35 cellular contexts compared by ENCODE assay signal in the genomic region with DNA sequence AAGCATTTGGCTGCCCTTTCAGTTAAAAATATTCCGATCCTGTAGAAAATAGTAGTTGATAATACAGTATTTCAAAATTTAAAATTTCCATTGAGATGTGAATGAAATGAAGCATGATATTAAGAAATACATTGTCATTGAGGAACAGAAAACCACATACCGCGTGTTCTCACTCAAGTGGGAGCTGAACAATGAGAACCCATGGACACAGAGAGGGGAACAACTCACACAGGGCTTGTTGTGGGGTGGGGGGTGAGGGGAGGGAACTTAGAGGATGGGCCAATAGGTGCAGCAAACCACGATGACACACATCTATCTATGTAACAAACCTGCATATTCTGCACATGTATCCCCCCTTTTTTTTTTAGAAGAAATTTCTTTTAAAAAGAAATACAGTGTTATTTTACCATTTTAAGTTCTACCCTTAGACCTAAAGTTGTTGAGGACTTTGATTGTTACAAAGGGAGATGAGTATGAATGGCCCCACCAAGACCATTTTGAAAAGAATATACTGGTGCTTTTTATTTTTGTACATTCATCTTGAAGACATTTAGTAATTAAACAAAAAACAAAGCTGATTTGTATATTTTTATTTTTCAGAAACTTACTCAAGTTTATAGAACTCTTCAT. TPM values are rescaled to one million over a fixed set of nuclear protein-coding genes. Genes with fewer than 3 reads are reported as not detected.
"Had no signal": no experiment of that assay in that cellular context is flagged by ENCODE, and none has a peak within 500 bp of the region (broad histone marks: within the 10 kb centered on the region; RNA-seq: fewer than 3 reads in every experiment).

No MANE protein-coding gene starts in this region.

- H3K4me1 ChIP-seq: colonic mucosa had no signal

- DNase-seq: activated CD4-positive, alpha-beta memory T cell treated with anti-CD3 and anti-CD28 coated beads, Interleukin-2, amount 10 ng/mL, durations not matched to agents 7 days and 5 days; activated CD4-positive, alpha-beta T cell treated with anti-CD3 and anti-CD28 coated beads for 1 hour; activated CD4-positive, alpha-beta T cell treated with anti-CD3 and anti-CD28 coated beads for 48 hours; activated CD4-positive, CD25-positive, alpha-beta regulatory T cell; activated CD8-positive, alpha-beta memory T cell treated with anti-CD3 and anti-CD28 coated beads for 24 hours; activated CD8-positive, alpha-beta memory T cell treated with anti-CD3 and anti-CD28 coated beads, Interleukin-2, amount 10 ng/mL, durations not matched to agents 7 days and 5 days; activated CD8-positive, alpha-beta memory T cell treated with anti-CD3 and anti-CD28 coated beads, Interleukin-2, amount 50 U/mL, for 48 hours; activated effector memory CD4-positive, alpha-beta T cell treated with anti-CD3 and anti-CD28 coated beads, Interleukin-2, amount 50 U/mL, for 16 hours; activated naive CD4-positive, alpha-beta T cell; activated naive CD4-positive, alpha-beta T cell treated with anti-CD3 and anti-CD28 coated beads, Interleukin-2, amount 50 U/mL, for 16 hours; activated naive CD8-positive, alpha-beta T cell treated with anti-CD3 and anti-CD28 coated beads for 36 hours; activated T-cell treated with anti-CD3 and anti-CD28 coated beads, Interleukin-2, amount 50 U/mL, for 72 hours; amniotic stem cell; aorta; brain microvascular endothelial cell; colonic mucosa; Kasumi-1; KG1; MG63; NCI-H1092; NCI-H1436 treated with DMSO at 0.1 percent for 48 hours; NCI-H187; NCI-H2029 treated with DMSO at 0.1 percent for 48 hours; NCI-H2107; NCI-H226; NCI-H446 treated with DMSO at 0.1 percent for 48 hours; NCI-H524; NCI-H748 treated with DMSO at 0.1 percent for 48 hours; NK-92 treated with Interleukin-12 subunit alpha and Interleukin-12 subunit beta, amount 100 ng/mL, for 24 hours; OCI-M1; Right ventricle myocardium superior had no signal

- ATAC-seq: activated CD8-positive, alpha-beta memory T cell treated with anti-CD3 and anti-CD28 coated beads, Interleukin-2, amount 10 ng/mL, durations not matched to agents 7 days and 5 days; activated T-cell treated with anti-CD3 and anti-CD28 coated beads, Interleukin-2, amount 50 U/mL, for 72 hours had no signal

- H3K4me1 Mint-ChIP-seq: activated T-helper 17 cell treated with anti-CD3 and anti-CD28 coated beads, Interleukin-2, amount 50 U/mL, for 72 hours; central memory CD8-positive, alpha-beta T cell had no signal

- H3K27me3 ChIP-seq: brain microvascular endothelial cell, colonic mucosa, MG63 had no signal

- H3K27ac ChIP-seq: brain microvascular endothelial cell, colonic mucosa, VCaP had no signal

- H3K9me3 Mint-ChIP-seq: activated CD4-positive, alpha-beta memory T cell treated with anti-CD3 and anti-CD28 coated beads, Interleukin-2, amount 10 ng/mL, durations not matched to agents 7 days and 5 days; activated naive CD8-positive, alpha-beta T cell treated with anti-CD3 and anti-CD28 coated beads for 36 hours; activated T-cell treated with anti-CD3 and anti-CD28 coated beads, Interleukin-2, amount 50 U/mL, for 72 hours; activated T-helper 17 cell treated with anti-CD3 and anti-CD28 coated beads, Interleukin-2, amount 50 U/mL, for 72 hours; central memory CD8-positive, alpha-beta T cell had no signal

- H3K4me3 Mint-ChIP-seq: activated CD4-positive, alpha-beta memory T cell treated with anti-CD3 and anti-CD28 coated beads, Interleukin-2, amount 10 ng/mL, durations not matched to agents 7 days and 5 days; activated CD8-positive, alpha-beta memory T cell treated with anti-CD3 and anti-CD28 coated beads, Interleukin-2, amount 10 ng/mL, durations not matched to agents 7 days and 5 days; activated naive CD8-positive, alpha-beta T cell treated with anti-CD3 and anti-CD28 coated beads for 36 hours; activated T-helper 17 cell treated with anti-CD3 and anti-CD28 coated beads, Interleukin-2, amount 50 U/mL, for 72 hours; central memory CD8-positive, alpha-beta T cell had no signal

- H3K27ac Mint-ChIP-seq: activated CD4-positive, alpha-beta memory T cell treated with anti-CD3 and anti-CD28 coated beads, Interleukin-2, amount 10 ng/mL, durations not matched to agents 7 days and 5 days; activated CD8-positive, alpha-beta memory T cell treated with anti-CD3 and anti-CD28 coated beads, Interleukin-2, amount 10 ng/mL, durations not matched to agents 7 days and 5 days; activated naive CD8-positive, alpha-beta T cell treated with anti-CD3 and anti-CD28 coated beads for 36 hours; activated T-helper 17 cell treated with anti-CD3 and anti-CD28 coated beads, Interleukin-2, amount 50 U/mL, for 72 hours had no signal

- H3K36me3 ChIP-seq: brain microvascular endothelial cell, colonic mucosa, MG63 had no signal

- H3K36me3 Mint-ChIP-seq: activated naive CD8-positive, alpha-beta T cell treated with anti-CD3 and anti-CD28 coated beads for 36 hours had no signal

- H3K4me3 ChIP-seq: colonic mucosa, MG63 had no signal

- H3K9me3 ChIP-seq: colonic mucosa, MG63 had no signal

- H3K27me3 Mint-ChIP-seq: activated CD4-positive, alpha-beta memory T cell treated with anti-CD3 and anti-CD28 coated beads, Interleukin-2, amount 10 ng/mL, durations not matched to agents 7 days and 5 days; activated CD8-positive, alpha-beta memory T cell treated with anti-CD3 and anti-CD28 coated beads, Interleukin-2, amount 10 ng/mL, durations not matched to agents 7 days and 5 days; activated naive CD8-positive, alpha-beta T cell treated with anti-CD3 and anti-CD28 coated beads for 36 hours; activated T-helper 17 cell treated with anti-CD3 and anti-CD28 coated beads, Interleukin-2, amount 50 U/mL, for 72 hours; central memory CD8-positive, alpha-beta T cell had no signal

RNA-seq across cellular contexts. Expression of gene IL13RA1, which starts 52.0 kb away (rescaled TPM):
- total RNA-seq: activated CD4-positive, alpha-beta memory T cell treated with anti-CD3 and anti-CD28 coated beads, Interleukin-2, amount 10 ng/mL, durations not matched to agents 7 days and 5 days; activated CD8-positive, alpha-beta memory T cell treated with anti-CD3 and anti-CD28 coated beads, Interleukin-2, amount 10 ng/mL, durations not matched to agents 7 days and 5 days; T-helper 2 cell treated with Interferon-gamma antibody and Interleukin-4, amounts not matched to agents 100 ng/mL and 5 ng/mL, for 36 hours had no signal
